In genomic region chr12:64780531-64781373, GRCh38 we compare ENCODE assay signal across 8 cellular contexts. TPM values are rescaled to one million over a fixed set of nuclear protein-coding genes. Genes with fewer than 3 reads are reported as not detected.
DNase-seq lines count a peak whose midpoint lies in the region; ATAC-seq and TF ChIP-seq lines count a peak whose summit lies in the region.

No MANE protein-coding gene starts in this region.

- no peak overlapping the region for H3K9ac ChIP-seq in SK-N-MC (ENCODE audit: insufficient read length)

- intact Hi-C loops in lower lobe of right lung (cut with DNase I), result no loop called here

- TF ChIP-seq EP300 in suprapubic skin (IDR thresholded peaks at IDR 0.05), result no peak

- H3K4me3 ChIP-seq in GM12875 (ENCODE audit: low read depth, low read length) (peak overlapping the region; percentile 36), SK-N-MC (peak overlapping the region; percentile 74), coronary artery (peak overlapping the region; percentile 72), lower lobe of right lung (peak overlapping the region; percentile 69), suprapubic skin (peak overlapping the region; percentile 60)

- DNase-seq in SK-N-MC (ENCODE audit: low read depth, low spot score) (no peak), coronary artery (ENCODE audit: low spot score) (no peak), lower lobe of right lung (peak; percentile 84), suprapubic skin (ENCODE audit: low spot score in 2 of 2) (peak in 1 of 2 donors; percentile 67), NCI-H2171 (lab: John Stamatoyannopoulos, UW) (no peak)

- TF ChIP-seq POLR2A in suprapubic skin (IDR thresholded peaks at IDR 0.05), result no peak

- WGBS in suprapubic skin, result 0% methylated on average over 28 of the region's 113 CpGs

- H3K27ac ChIP-seq in SK-N-MC, result no peak overlapping the region
- peak overlapping the region in 1 of 2 donors; percentile 12 for H3K27ac ChIP-seq in coronary artery
- peak overlapping the region; percentile 77 for H3K27ac ChIP-seq in lower lobe of right lung
- peak overlapping the region; percentile 60 for H3K27ac ChIP-seq in suprapubic skin

- TF ChIP-seq CTCF in GM12875 (IDR thresholded peaks at IDR 0.05; ENCODE audit: borderline replicate concordance, insufficient read depth, low read depth, low read length), result no peak
- TF ChIP-seq CTCF in coronary artery (IDR thresholded peaks at IDR 0.05), result no peak
- TF ChIP-seq CTCF in lower lobe of right lung (IDR thresholded peaks at IDR 0.05), result no peak
- no peak for TF ChIP-seq CTCF in suprapubic skin (IDR thresholded peaks at IDR 0.05)

- no peaks in the 10 kb centered on the region for H3K9me3 ChIP-seq in SK-N-MC (ENCODE audit: low read depth, low read length)
- peaks cover 6% of the 10 kb centered on the region for H3K9me3 ChIP-seq in lower lobe of right lung
- H3K9me3 ChIP-seq in suprapubic skin, result no peaks in the 10 kb centered on the region

- H3K36me3 ChIP-seq in SK-N-MC (ENCODE audit: insufficient read depth, low read length) (no peaks in the 10 kb centered on the region), lower lobe of right lung (no peaks in the 10 kb centered on the region), suprapubic skin (no peaks in the 10 kb centered on the region)

- peak; percentile 39 for ATAC-seq in HG03342 (IDR thresholded peaks at IDR 0.05; ENCODE audit: unreplicated experiment)
- ATAC-seq in lower lobe of right lung, result peak; percentile 93
- ATAC-seq in GM18858 (IDR thresholded peaks at IDR 0.05; ENCODE audit: unreplicated experiment), result no peak

- H3K4me1 ChIP-seq in lower lobe of right lung (peaks cover 17% of the 10 kb centered on the region), suprapubic skin (peaks cover 22% of the 10 kb centered on the region)

- H3K27me3 ChIP-seq in lower lobe of right lung (ENCODE audit: low read depth), result peaks cover 6% of the 10 kb centered on the region
- H3K27me3 ChIP-seq in suprapubic skin, result peaks cover 29% of the 10 kb centered on the region

RNA-seq across cellular contexts. Expression of gene GNS, which starts 21.5 kb away (rescaled TPM):
- total RNA-seq in lower lobe of right lung, result 199 TPM
- total RNA-seq in suprapubic skin, result 10 to 100 TPM; 46.7 to 56.7 (median 49.6) TPM

RNA-seq across cellular contexts. Expression of gene TBC1D30, which starts 43.7 kb away (rescaled TPM):
- total RNA-seq in lower lobe of right lung (11.5 TPM), suprapubic skin (1 to 10 TPM in 3 of 4 donors, under 1 TPM in 1; 0.49 to 3.9 (median 3.1) TPM)
